11 cellular contexts compared by ENCODE assay signal in the genomic region with DNA sequence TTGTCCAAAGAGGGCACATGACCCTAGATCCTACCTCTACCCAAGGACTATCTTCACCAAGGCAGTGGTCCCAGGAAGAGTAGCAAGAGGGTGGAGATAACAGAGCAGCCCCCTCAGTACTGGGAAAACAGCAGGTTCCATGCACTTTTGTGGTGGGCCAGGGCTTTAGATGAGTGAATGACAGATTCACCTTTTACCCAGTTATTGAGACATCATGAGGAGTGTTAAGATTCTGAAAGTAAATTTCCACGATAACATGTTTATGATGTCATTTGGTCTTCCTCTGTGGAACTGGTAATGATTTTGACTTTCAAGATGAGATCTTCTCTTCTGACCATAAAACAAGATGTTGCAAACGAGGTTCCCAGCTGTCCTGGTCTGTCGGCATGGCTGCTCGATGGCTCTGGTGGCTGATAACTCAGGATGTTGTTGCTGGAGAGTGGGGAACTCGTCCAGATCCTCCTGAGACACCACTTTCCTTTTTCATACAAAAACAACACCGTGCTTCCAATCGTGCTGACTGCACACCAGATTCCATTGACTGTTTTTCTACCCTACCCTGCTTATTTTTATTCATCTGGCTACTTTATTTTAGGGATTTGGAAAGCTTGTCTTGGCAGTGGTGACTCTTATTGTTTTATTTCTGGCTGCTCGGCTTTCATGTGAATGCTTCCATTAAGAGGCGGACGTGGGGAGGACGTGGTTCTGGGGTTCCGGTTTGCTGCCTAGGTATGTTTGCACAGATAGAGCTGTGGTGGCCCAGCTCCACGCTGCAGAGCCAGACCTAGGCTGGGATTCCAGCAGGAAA.
A peak's percentile ranks its signal among the peaks of the same experiment; 100 is the strongest.
DNase-seq lines count a peak whose midpoint lies in the region; ATAC-seq and TF ChIP-seq lines count a peak whose summit lies in the region.
"Had no signal": no experiment of that assay in that cellular context is flagged by ENCODE, and none has a peak within 500 bp of the region (broad histone marks: within the 10 kb centered on the region; RNA-seq: fewer than 3 reads in every experiment).

No MANE protein-coding gene starts in this region.

- DNase-seq in AG09309 (ENCODE audit: low read depth) (no peak), MV-4-11 (lab: John Stamatoyannopoulos, UW) (peak; percentile 6), fibroblast of the aortic adventitia (ENCODE audit: low read depth) (peak; percentile 79), osteoblast (ENCODE audit: insufficient read length, low spot score, missing footprints) (peak; percentile 47), D341Med (ENCODE audit: low spot score) (no peak)
- DNase-seq in stimulated activated CD4-positive, alpha-beta T cell treated with anti-CD3 and anti-CD28 coated beads, Interleukin-1b, Interleukin-23, amount 100 ng/mL, for 48 hours: no peak
- DNase-seq in NK-92 treated with Interleukin-12 subunit alpha and Interleukin-12 subunit beta, amount 100 ng/mL, for 24 hours (lab: John Stamatoyannopoulos, UW): no peak
- DNase-seq: pancreas had no signal

- ATAC-seq in HG03442 (IDR thresholded peaks at IDR 0.05; ENCODE audit: unreplicated experiment): no peak
- ATAC-seq: K562 had no signal

- peak overlapping the region; percentile 88 for H3K4me2 ChIP-seq in osteoblast (ENCODE audit: insufficient read depth, low read length)

- H3K4me3 ChIP-seq in AG09309 (ENCODE audit: control insufficient read depth, low read depth, low read length) (peak overlapping the region; percentile 3), fibroblast of the aortic adventitia (ENCODE audit: low read depth, low read length) (peak overlapping the region; percentile 61), osteoblast (ENCODE audit: insufficient read depth, low read length) (peak overlapping the region; percentile 63)
- H3K4me3 ChIP-seq: K562, pancreas had no signal

- peaks cover 13% of the 10 kb centered on the region for H4K20me1 ChIP-seq in osteoblast (ENCODE audit: insufficient read depth, low read length)

- H3K27ac ChIP-seq in osteoblast (ENCODE audit: low read depth, low read length): peak overlapping the region; percentile 70
- H3K27ac ChIP-seq: pancreas, VCaP had no signal

- no peaks in the 10 kb centered on the region for H3K27me3 ChIP-seq in osteoblast (ENCODE audit: insufficient read depth, low read length)
- H3K27me3 ChIP-seq: pancreas had no signal

- H3K4me1 ChIP-seq in osteoblast (ENCODE audit: insufficient read depth, low read length): peaks cover 30% of the 10 kb centered on the region

- H3K9me3 ChIP-seq in osteoblast (ENCODE audit: low read depth, low read length): no peaks in the 10 kb centered on the region
- H3K9me3 ChIP-seq: pancreas had no signal

- H3K36me3 ChIP-seq in osteoblast (ENCODE audit: insufficient read depth, low read length): no peaks in the 10 kb centered on the region
- H3K36me3 ChIP-seq: pancreas had no signal

- peaks cover 60% of the 10 kb centered on the region for H3K79me2 ChIP-seq in osteoblast (ENCODE audit: insufficient read depth, low read length)

- peak overlapping the region; percentile 26 for H2AFZ ChIP-seq in osteoblast (ENCODE audit: low read length)

- no peak for TF ChIP-seq CTCF in AG09309 (IDR thresholded peaks at IDR 0.05; ENCODE audit: control insufficient read depth, insufficient read depth, low read depth, low read length, missing control alignments)
- no peak for TF ChIP-seq CTCF in fibroblast of the aortic adventitia (IDR thresholded peaks at IDR 0.05; ENCODE audit: insufficient read depth, low read length)
- no peak for TF ChIP-seq CTCF in osteoblast (IDR thresholded peaks at IDR 0.05; ENCODE audit: extremely low read depth, low read depth, low read length)

Comparison
In these comparisons a context has a peak if more than half of its experiments do, and no peak if none do; other contexts are left out.
1. DNase-seq: peak in MV-4-11 (single experiment), fibroblast of the aortic adventitia (single experiment) and osteoblast (single experiment); none in AG09309 (single experiment), D341Med (single experiment), stimulated activated CD4-positive, alpha-beta T cell treated with anti-CD3 and anti-CD28 coated beads, Interleukin-1b, Interleukin-23, amount 100 ng/mL, for 48 hours (single experiment) and NK-92 treated with Interleukin-12 subunit alpha and Interleukin-12 subunit beta, amount 100 ng/mL, for 24 hours (single experiment).
2. H3K4me3 ChIP-seq: peak in every context shown above with its lines; median percentile 63 in osteoblast; 61 in fibroblast of the aortic adventitia; 3 in AG09309.